Comparison of ENCODE assay signal across 8 cellular contexts in the genomic region with DNA sequence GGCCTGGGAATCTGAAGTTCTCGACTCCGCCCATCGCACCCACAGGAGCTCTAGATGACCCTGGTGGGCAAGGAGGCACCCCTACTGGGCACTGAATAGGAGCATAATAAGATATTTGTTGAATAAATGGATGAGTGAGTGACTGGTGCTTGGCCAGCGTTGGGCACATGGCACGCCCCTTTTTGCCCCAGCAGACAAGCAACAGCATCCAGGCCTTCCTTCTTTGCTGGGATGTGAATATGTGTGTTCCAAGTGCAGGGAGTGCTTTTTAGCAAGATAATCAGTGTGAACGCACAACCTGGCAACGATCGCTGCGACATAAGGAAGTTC. TPM values are rescaled to one million over a fixed set of nuclear protein-coding genes. Genes with fewer than 3 reads are reported as not detected.
DNase-seq lines count a peak whose midpoint lies in the region; ATAC-seq and FAIRE-seq lines count a peak whose summit lies in the region.

No MANE protein-coding gene starts in this region.

- H3K4me3 ChIP-seq in MG63 (peak overlapping the region; percentile 94), muscle layer of colon (ENCODE audit: low read depth in 1 of 2, low read length in 2 of 2) (peak overlapping the region; percentile 37 to 71)

- H3K27ac ChIP-seq in cingulate gyrus (ENCODE audit: low read depth, low read length), result peak overlapping the region; percentile 63
- H3K27ac ChIP-seq in muscle layer of colon (ENCODE audit: low read depth, low read length), result peak overlapping the region; percentile 85

- H3K9me3 ChIP-seq in ES-I3 (ENCODE audit: control insufficient read depth, insufficient read depth, low read length), result no peaks in the 10 kb centered on the region
- no peaks in the 10 kb centered on the region for H3K9me3 ChIP-seq in MG63
- no peaks in the 10 kb centered on the region for H3K9me3 ChIP-seq in muscle layer of colon (ENCODE audit: low read length)

- H3K9ac ChIP-seq in ES-I3 (ENCODE audit: low read depth, low read length) (peak overlapping the region; percentile 96), muscle layer of colon (ENCODE audit: low read length) (no peak overlapping the region)

- DNase-seq in MG63, result no peak
- DNase-seq in middle frontal gyrus (ENCODE audit: extremely low spot score, low spot score), result no peak
- DNase-seq in RCC 7860 (ENCODE audit: low spot score), result no peak
- DNase-seq in NCI-H1105 treated with DMSO at 0.1 percent for 48 hours (lab: John Stamatoyannopoulos, UW), result no peak

- no peak for FAIRE-seq in RCC 7860 (lab: Jason Lieb, UNC)

- ATAC-seq in GM21786 (IDR thresholded peaks at IDR 0.05; ENCODE audit: unreplicated experiment), result peak; percentile 23

- H3K27me3 ChIP-seq in MG63, result no peaks in the 10 kb centered on the region
- H3K27me3 ChIP-seq in muscle layer of colon (ENCODE audit: control insufficient read depth in 1 of 2, insufficient read depth in 2 of 2, low read length in 2 of 2), result no peaks in the 10 kb centered on the region

- no peaks in the 10 kb centered on the region for H3K36me3 ChIP-seq in ES-I3 (ENCODE audit: insufficient read depth, low read length)
- peaks cover 26% of the 10 kb centered on the region for H3K36me3 ChIP-seq in MG63
- H3K36me3 ChIP-seq in muscle layer of colon (ENCODE audit: insufficient read depth, low read length), result no peaks in the 10 kb centered on the region

- H3K4me1 ChIP-seq in ES-I3 (ENCODE audit: insufficient read depth, low read length) (peaks cover 14% of the 10 kb centered on the region), muscle layer of colon (ENCODE audit: insufficient read depth, low read length) (peaks cover 25% of the 10 kb centered on the region)

RNA-seq across cellular contexts. Expression of a gene that starts 0.5 kb away (rescaled TPM):
- total RNA-seq in MG63 (2014; rRNA removed; shearing (Covaris generic); ENCODE audit: low replicate concordance), result 69.3 and 86.9 TPM in 2 replicates

RNA-seq across cellular contexts. Expression of a gene that starts 12.0 kb away (rescaled TPM):
- total RNA-seq in MG63 (2014; rRNA removed; shearing (Covaris generic); ENCODE audit: low replicate concordance), result 24.4 and 86.0 TPM in 2 replicates

RNA-seq across cellular contexts. Expression of a gene that starts 25.4 kb away (rescaled TPM):
- 30.9 and 37.1 TPM in 2 replicates for total RNA-seq in MG63 (2014; rRNA removed; shearing (Covaris generic); ENCODE audit: low replicate concordance)

RNA-seq across cellular contexts. Expression of a gene that starts 25.5 kb away (rescaled TPM):
- 109 and 118 TPM in 2 replicates for total RNA-seq in MG63 (2014; rRNA removed; shearing (Covaris generic); ENCODE audit: low replicate concordance)

RNA-seq across cellular contexts. Expression of a gene that starts 33.1 kb away (rescaled TPM):
- not detected in 2 replicates for total RNA-seq in MG63 (2014; rRNA removed; shearing (Covaris generic); ENCODE audit: low replicate concordance)
